21 cellular contexts compared by ENCODE assay signal in the genomic region with DNA sequence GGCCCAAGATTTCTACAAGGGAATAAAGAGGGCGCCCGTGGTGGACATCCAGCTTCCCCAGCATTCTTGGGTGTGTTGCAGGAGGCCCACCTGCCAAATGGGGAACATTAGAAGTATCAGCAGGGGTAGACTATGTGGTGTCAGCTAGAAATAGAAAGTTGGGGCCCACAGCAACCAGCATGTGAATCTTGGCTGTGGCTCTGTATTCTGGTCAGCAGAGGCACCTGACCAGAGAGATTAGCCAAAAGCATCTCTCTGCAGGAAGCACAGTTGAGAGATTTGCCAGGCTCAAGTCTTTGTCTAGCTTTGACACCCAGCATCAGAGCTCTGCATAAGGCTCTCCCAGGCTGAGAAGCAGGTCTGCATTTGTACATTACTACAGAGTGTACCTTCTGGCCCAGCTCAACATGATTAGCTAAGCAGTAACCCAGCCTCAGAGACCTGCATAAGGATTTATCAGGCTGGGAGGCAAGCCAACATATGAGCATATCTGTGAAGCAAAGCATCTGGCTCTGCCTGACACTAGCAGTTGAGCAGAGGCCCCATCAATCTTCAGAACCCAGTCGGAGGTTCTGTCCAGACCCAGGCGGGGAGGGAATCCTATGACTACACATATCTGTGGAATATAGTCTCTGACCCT.
"Had no signal": no experiment of that assay in that cellular context is flagged by ENCODE, and none has a peak within 500 bp of the region (broad histone marks: within the 10 kb centered on the region; RNA-seq: fewer than 3 reads in every experiment).

No MANE protein-coding gene starts in this region.

- ATAC-seq: activated CD8-positive, alpha-beta memory T cell treated with anti-CD3 and anti-CD28 coated beads, Interleukin-2, amount 10 ng/mL, durations not matched to agents 7 days and 5 days; activated T-cell treated with anti-CD3 and anti-CD28 coated beads, Interleukin-2, amount 50 U/mL, for 4 hours; foreskin keratinocyte; heart left ventricle; psoas muscle; sciatic nerve had no signal

- H3K9me3 Mint-ChIP-seq: T-helper 2 cell treated with Interferon-gamma antibody and Interleukin-4, amounts not matched to agents 5 μg/mL and 100 μg/mL, for 36 hours; type B pancreatic cell had no signal

- FAIRE-seq: colon, endothelial cell of umbilical vein had no signal

- H3K4me3 ChIP-seq: cardiac muscle cell, heart left ventricle, left ventricle myocardium inferior, psoas muscle had no signal

- H3K36me3 Mint-ChIP-seq: activated CD8-positive, alpha-beta memory T cell treated with anti-CD3 and anti-CD28 coated beads, Interleukin-2, amount 10 ng/mL, durations not matched to agents 7 days and 5 days; type B pancreatic cell had no signal

- H3K9me3 ChIP-seq: neutrophil had no signal

- H3K27me3 Mint-ChIP-seq: type B pancreatic cell had no signal

- H3K4me3 Mint-ChIP-seq: activated CD8-positive, alpha-beta memory T cell treated with anti-CD3 and anti-CD28 coated beads, Interleukin-2, amount 10 ng/mL, durations not matched to agents 7 days and 5 days; activated naive CD8-positive, alpha-beta T cell treated with anti-CD3 and anti-CD28 coated beads for 36 hours; activated T-cell treated with anti-CD3 and anti-CD28 coated beads, Interleukin-2, amount 50 U/mL, for 4 hours; T-helper 2 cell treated with Interferon-gamma antibody and Interleukin-4, amounts not matched to agents 5 μg/mL and 100 μg/mL, for 36 hours; type B pancreatic cell had no signal

- H3K27ac ChIP-seq: cardiac muscle cell, foreskin keratinocyte, heart left ventricle, left ventricle myocardium inferior, neutrophil, psoas muscle had no signal

- DNase-seq: activated CD4-positive, alpha-beta T cell treated with anti-CD3 and anti-CD28 coated beads for 1 hour; activated CD4-positive, alpha-beta T cell treated with anti-CD3 and anti-CD28 coated beads, Interleukin-2, amount 50 U/mL, for 48 hours; activated CD8-positive, alpha-beta memory T cell treated with anti-CD3 and anti-CD28 coated beads, Interleukin-2, amount 10 ng/mL, durations not matched to agents 7 days and 5 days; activated gamma-delta T cell treated with Interleukin-2 at 50 U/mL for 16 hours; activated naive CD8-positive, alpha-beta T cell treated with anti-CD3 and anti-CD28 coated beads for 36 hours; activated T-cell treated with anti-CD3 and anti-CD28 coated beads, Interleukin-2, amount 50 U/mL, for 4 hours; foreskin keratinocyte; islet precursor cell; left ventricle myocardium inferior; mesenchymal stem cell; psoas muscle; stimulated activated naive CD4-positive, alpha-beta T cell treated with Interleukin-2 at 50 U/mL for 16 hours; SW 1271 had no signal

- H3K27ac Mint-ChIP-seq: activated CD8-positive, alpha-beta memory T cell treated with anti-CD3 and anti-CD28 coated beads, Interleukin-2, amount 10 ng/mL, durations not matched to agents 7 days and 5 days; activated naive CD8-positive, alpha-beta T cell treated with anti-CD3 and anti-CD28 coated beads for 36 hours; T-helper 2 cell treated with Interferon-gamma antibody and Interleukin-4, amounts not matched to agents 5 μg/mL and 100 μg/mL, for 36 hours; type B pancreatic cell had no signal

- H3K27me3 ChIP-seq: cardiac muscle cell, foreskin keratinocyte, heart left ventricle, neutrophil had no signal

- H3K4me1 Mint-ChIP-seq: activated CD8-positive, alpha-beta memory T cell treated with anti-CD3 and anti-CD28 coated beads, Interleukin-2, amount 10 ng/mL, durations not matched to agents 7 days and 5 days; activated naive CD8-positive, alpha-beta T cell treated with anti-CD3 and anti-CD28 coated beads for 36 hours had no signal

- H3K4me1 ChIP-seq: foreskin keratinocyte, heart left ventricle, left ventricle myocardium inferior, psoas muscle had no signal

- H3K36me3 ChIP-seq: cardiac muscle cell, heart left ventricle, left ventricle myocardium inferior, neutrophil had no signal
